1 cellular context compared by ENCODE assay signal in genomic region chr22:30575011-30575671, GRCh38.
TF ChIP-seq lines count a peak whose summit lies in the region.

No MANE protein-coding gene starts in this region.

TF ChIP-seq in HCT116, 20 proteins besides CTCF, POLR2A, EP300 and RAD21 (continued from another document):
- TF ChIP-seq TCF7L2 (IDR thresholded peaks at IDR 0.05; ENCODE audit: borderline replicate concordance, extremely low read depth, insufficient read depth, insufficient read length) (no peak), ATF3 (IDR thresholded peaks at IDR 0.05) (no peak), SIN3A (IDR thresholded peaks at IDR 0.05; ENCODE audit: low read depth) (no peak), ZFX (IDR thresholded peaks at IDR 0.05) (no peak), EGR1 (IDR thresholded peaks at IDR 0.05; ENCODE audit: low read depth) (no peak), EZH2phosphoT487 (IDR thresholded peaks at IDR 0.05; ENCODE audit: borderline replicate concordance) (no peak), ELF1 (IDR thresholded peaks at IDR 0.05; ENCODE audit: borderline replicate concordance, low read depth) (no peak), FOSL1 (IDR thresholded peaks at IDR 0.05; ENCODE audit: low read depth) (no peak), SP1 (IDR thresholded peaks at IDR 0.05; ENCODE audit: low read depth) (no peak), CBX3 (IDR thresholded peaks at IDR 0.05; ENCODE audit: low read depth) (no peak), SRF (IDR thresholded peaks at IDR 0.05; ENCODE audit: low read depth) (no peak)
